In the genomic region with DNA sequence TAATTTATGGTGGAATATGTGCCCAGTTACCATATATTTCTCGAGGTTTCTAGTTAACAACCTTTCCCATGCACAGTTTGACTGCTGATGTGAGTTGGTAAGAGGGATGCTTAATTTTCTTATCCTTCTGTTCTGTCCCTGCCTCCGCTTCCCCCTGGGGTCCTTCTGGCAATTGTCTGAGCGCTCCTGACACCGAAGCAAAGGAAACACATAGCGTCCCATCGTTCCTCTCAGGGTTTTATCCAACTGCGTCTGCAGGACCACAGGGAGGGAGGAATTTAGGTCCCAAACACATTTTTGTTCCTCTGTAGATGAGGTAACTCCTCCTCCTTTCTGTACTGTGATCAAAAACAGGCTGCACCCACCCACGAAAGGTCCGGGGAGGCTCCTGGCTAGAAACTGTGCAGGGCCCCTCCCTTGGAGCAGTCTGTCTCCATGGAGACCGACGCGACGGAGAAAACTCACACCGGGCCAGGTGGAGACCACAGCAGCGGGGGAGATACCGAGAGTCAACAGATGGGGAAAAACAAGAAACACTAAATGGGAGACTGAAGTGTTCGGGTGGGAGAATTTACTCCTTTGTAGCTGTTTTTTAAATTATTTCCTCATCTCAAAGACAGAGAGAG, we compare ENCODE assay signal across 9 cellular contexts.
DNase-seq lines count a peak whose midpoint lies in the region; TF ChIP-seq lines count a peak whose summit lies in the region.
"Had no signal": no experiment of that assay in that cellular context is flagged by ENCODE, and none has a peak within 500 bp of the region (broad histone marks: within the 10 kb centered on the region; RNA-seq: fewer than 3 reads in every experiment).

No MANE protein-coding gene starts in this region.

- peaks cover 0 to 2% (median 0%) of the 10 kb centered on the region in 3 experiments; a peak in 3 of 7 replicates for H3K36me3 Mint-ChIP-seq in H9 (ENCODE audit: insufficient read depth in 1 of 3, low read depth in 3 of 3)

- no peak overlapping the region for H3K18ac ChIP-seq in H9 (ENCODE audit: insufficient read length, low read depth, low read length)

- H3K27ac ChIP-seq in H9 (ENCODE audit: insufficient read length, low read depth, low read length) = no peak overlapping the region

- no peaks in the 10 kb centered on the region; a peak in 1 of 5 replicates for H3K9me3 Mint-ChIP-seq in H9

- H3K56ac ChIP-seq in H9 (ENCODE audit: insufficient read length, low read depth, low read length) = no peak overlapping the region

- H3K23me2 ChIP-seq in H9 (ENCODE audit: insufficient read length, low read depth, low read length, poor library complexity, severe bottlenecking) = peaks cover 4% of the 10 kb centered on the region

- no peaks in the 10 kb centered on the region for H3K36me3 ChIP-seq in BE2C

- no peak overlapping the region for H2BK120ac ChIP-seq in H9 (ENCODE audit: low read depth, low read length, poor library complexity, severe bottlenecking)

- no peak overlapping the region for H4K5ac ChIP-seq in H9 (ENCODE audit: insufficient read length, low read depth, low read length)

- no CpG with 5 or more reads among the region's 17 CpGs for WGBS in H9 (ENCODE audit: extremely low coverage, insufficient read length, low lambda C conversion rate)

- H4K91ac ChIP-seq in H9 (ENCODE audit: insufficient read length, low read depth, low read length) = no peak overlapping the region

- peak overlapping the region; percentile 96 for H2AFZ ChIP-seq in H9 (ENCODE audit: low read length)

- H4K8ac ChIP-seq in H9 (replicated peaks; ENCODE audit: insufficient read length, low read depth, low read length) = no peak overlapping the region

- H2BK20ac ChIP-seq in H9 (ENCODE audit: low read depth, low read length, poor library complexity, severe bottlenecking) = no peak overlapping the region

- H3K4me3 ChIP-seq in BE2C (ENCODE audit: low read depth, low read length) (peak overlapping the region; percentile 67), skeletal muscle cell (ENCODE audit: low read depth, low read length) (peak overlapping the region; percentile 6)

- intact Hi-C loops in head of caudate nucleus (cut with DNase I) = no loop called here

- H2BK12ac ChIP-seq in H9 (ENCODE audit: insufficient read length, low read depth, low read length) = no peak overlapping the region

- no peak overlapping the region for H3K14ac ChIP-seq in H9 (ENCODE audit: insufficient read depth, low read length)

- no peak overlapping the region for H3K9ac ChIP-seq in H9 (ENCODE audit: extremely low read depth, insufficient read length, low read length)

- no peaks in the 10 kb centered on the region for H3K9me3 ChIP-seq in BE2C
- no peaks in the 10 kb centered on the region for H3K9me3 ChIP-seq in H9 (ENCODE audit: control insufficient read depth, low read depth, low read length)

- peak overlapping the region; percentile 53 to 77 for H3K4me3 Mint-ChIP-seq in H9

- no peaks in the 10 kb centered on the region for H3K79me1 ChIP-seq in H9 (ENCODE audit: insufficient read depth, low read depth, low read length, poor library complexity, severe bottlenecking)

- H3K4me1 ChIP-seq in BE2C = no peaks in the 10 kb centered on the region; the same call in 1 of the 2 replicates
- no peaks in the 10 kb centered on the region; the same call in 1 of the 2 replicates for H3K4me1 ChIP-seq in H9 (ENCODE audit: insufficient read depth, low read length)

- no peak overlapping the region for H3K4ac ChIP-seq in H9 (ENCODE audit: low read depth, low read length)

- no peak overlapping the region for H3K23ac ChIP-seq in H9 (ENCODE audit: insufficient read length, low read depth, low read length)

- no peak overlapping the region for H3T11ph ChIP-seq in H9 (ENCODE audit: low read length)

- no peak overlapping the region for H2AK5ac ChIP-seq in H9 (ENCODE audit: insufficient read length, low read length)

- peaks cover 20 to 27% of the 10 kb centered on the region in 2 experiments for H3K4me1 Mint-ChIP-seq in H9

- no peaks in the 10 kb centered on the region for H3K79me2 ChIP-seq in H9 (ENCODE audit: insufficient read depth, low read length)

- H3K27me3 ChIP-seq in BE2C (no peaks in the 10 kb centered on the region), H9 (ENCODE audit: insufficient read depth, low read length) (no peaks in the 10 kb centered on the region)

- DNase-seq in BE2C (peak; percentile 50), H9 (peak; percentile 62), NCI-H345 treated with DMSO at 0.1 percent for 48 hours (lab: John Stamatoyannopoulos, UW; ENCODE audit: unreplicated experiment) (peak; percentile 46), head of caudate nucleus (peak; percentile 6 to 83 (median 44)), skeletal muscle cell (ENCODE audit: low read depth) (no peak), EL (no peak), globus pallidus (ENCODE audit: low spot score) (no peak), activated gamma-delta T cell (lab: John Stamatoyannopoulos, UW) (no peak)
- DNase-seq: DND-41 had no signal

- H2BK15ac ChIP-seq in H9 (ENCODE audit: low read depth, low read length) = no peak overlapping the region

- peak overlapping the region; percentile 75 for H3K4me2 ChIP-seq in H9 (ENCODE audit: insufficient read depth, insufficient read length, low read length)

- peak overlapping the region in 1 of 3 experiments; percentile 58; a peak in 2 of 7 replicates for H3K27ac Mint-ChIP-seq in H9

- no peaks in the 10 kb centered on the region for H4K20me1 ChIP-seq in H9 (ENCODE audit: control insufficient read depth, insufficient read depth, insufficient read length)

- H3K27me3 Mint-ChIP-seq in H9 (ENCODE audit: low read depth) = no peaks in the 10 kb centered on the region

- no peak for TF ChIP-seq CTCF in BE2C (IDR thresholded peaks at IDR 0.05; ENCODE audit: low read depth, low read length)
- TF ChIP-seq CTCF in H9 (conservative IDR thresholded peaks at IDR 0.05) = no peak

- H2BK5ac ChIP-seq in H9 (ENCODE audit: insufficient read length, low read length) = no peak overlapping the region

Comparison
In these comparisons a context has a peak if more than half of its experiments do, and no peak if none do; other contexts are left out.
1. DNase-seq: peak in BE2C (single experiment), H9 (single experiment), NCI-H345 treated with DMSO at 0.1 percent for 48 hours (single experiment) and head of caudate nucleus (42 of 42); none in skeletal muscle cell (single experiment), EL (single experiment), globus pallidus (single experiment) and activated gamma-delta T cell (single experiment).